ENCODE assay signal across 25 cellular contexts in genomic region chr18:7676253-7676873, GRCh38.
"Had no signal": no experiment of that assay in that cellular context is flagged by ENCODE, and none has a peak within 500 bp of the region (broad histone marks: within the 10 kb centered on the region; RNA-seq: fewer than 3 reads in every experiment).

No MANE protein-coding gene starts in this region.

- H3K9ac ChIP-seq: parathyroid adenoma had no signal

- H3K36me3 Mint-ChIP-seq: activated naive CD8-positive, alpha-beta T cell treated with anti-CD3 and anti-CD28 coated beads, Interleukin-2, amount 10 ng/mL, durations not matched to agents 7 days and 5 days; natural killer cell had no signal

- H3K27ac Mint-ChIP-seq: activated CD4-positive, alpha-beta T cell treated with anti-CD3 and anti-CD28 coated beads, Interleukin-2, amount 10 ng/mL, durations not matched to agents 7 days and 5 days; activated CD8-positive, alpha-beta T cell treated with anti-CD3 and anti-CD28 coated beads, Interleukin-2, amount 10 ng/mL, durations not matched to agents 7 days and 5 days; activated naive CD8-positive, alpha-beta T cell treated with anti-CD3 and anti-CD28 coated beads, Interleukin-2, amount 10 ng/mL, durations not matched to agents 7 days and 5 days; activated T-cell treated with anti-CD3 and anti-CD28 coated beads, Interleukin-2, amount 50 U/mL, for 24 hours; activated T-helper 2 cell treated with anti-CD3 and anti-CD28 coated beads, Interferon-gamma antibody, Interleukin-2, Interleukin-4, amounts not matched to agents 10 μg/mL and 5 μg/mL and 100 μg/mL, durations not matched to agents 14 hours and 24 hours and 36 hours; endodermal cell; natural killer cell had no signal

- H3K27me3 Mint-ChIP-seq: activated CD4-positive, alpha-beta T cell treated with anti-CD3 and anti-CD28 coated beads, Interleukin-2, amount 10 ng/mL, durations not matched to agents 7 days and 5 days; activated naive CD8-positive, alpha-beta T cell treated with anti-CD3 and anti-CD28 coated beads, Interleukin-2, amount 10 ng/mL, durations not matched to agents 7 days and 5 days; activated T-cell treated with anti-CD3 and anti-CD28 coated beads, Interleukin-2, amount 50 U/mL, for 24 hours had no signal

- H3K4me1 Mint-ChIP-seq: activated CD4-positive, alpha-beta T cell treated with anti-CD3 and anti-CD28 coated beads, Interleukin-2, amount 10 ng/mL, durations not matched to agents 7 days and 5 days; activated naive CD8-positive, alpha-beta T cell treated with anti-CD3 and anti-CD28 coated beads, Interleukin-2, amount 10 ng/mL, durations not matched to agents 7 days and 5 days; natural killer cell had no signal

- H3K4me3 Mint-ChIP-seq: activated CD4-positive, alpha-beta T cell treated with anti-CD3 and anti-CD28 coated beads, Interleukin-2, amount 10 ng/mL, durations not matched to agents 7 days and 5 days; activated CD8-positive, alpha-beta T cell treated with anti-CD3 and anti-CD28 coated beads, Interleukin-2, amount 10 ng/mL, durations not matched to agents 7 days and 5 days; activated naive CD8-positive, alpha-beta T cell treated with anti-CD3 and anti-CD28 coated beads, Interleukin-2, amount 10 ng/mL, durations not matched to agents 7 days and 5 days; activated T-cell treated with anti-CD3 and anti-CD28 coated beads, Interleukin-2, amount 50 U/mL, for 24 hours; endodermal cell; natural killer cell had no signal

- H3K27me3 ChIP-seq: body of pancreas, colonic mucosa, foreskin keratinocyte, neutrophil, tibial artery, uterus had no signal

- H3K27ac ChIP-seq: body of pancreas, colonic mucosa, epithelial cell of prostate, foreskin keratinocyte, neutrophil, parathyroid adenoma, tibial artery, uterus had no signal

- H3K4me3 ChIP-seq: body of pancreas, colonic mucosa, tibial artery, uterus had no signal

- H3K9me3 ChIP-seq: body of pancreas, colonic mucosa, neutrophil, tibial artery, uterus had no signal

- H3K4me1 ChIP-seq: colonic mucosa, foreskin keratinocyte, uterus had no signal

- H3K9me3 Mint-ChIP-seq: activated CD4-positive, alpha-beta T cell treated with anti-CD3 and anti-CD28 coated beads, Interleukin-2, amount 10 ng/mL, durations not matched to agents 7 days and 5 days; activated naive CD8-positive, alpha-beta T cell treated with anti-CD3 and anti-CD28 coated beads, Interleukin-2, amount 10 ng/mL, durations not matched to agents 7 days and 5 days; activated T-cell treated with anti-CD3 and anti-CD28 coated beads, Interleukin-2, amount 50 U/mL, for 24 hours; activated T-helper 2 cell treated with anti-CD3 and anti-CD28 coated beads, Interferon-gamma antibody, Interleukin-2, Interleukin-4, amounts not matched to agents 10 μg/mL and 5 μg/mL and 100 μg/mL, durations not matched to agents 14 hours and 24 hours and 36 hours; endodermal cell had no signal

- H3K79me2 ChIP-seq: parathyroid adenoma had no signal

- DNase-seq: activated CD4-positive, alpha-beta T cell treated with anti-CD3 and anti-CD28 coated beads, Interleukin-2, amount 10 ng/mL, durations not matched to agents 7 days and 5 days; activated CD8-positive, alpha-beta T cell treated with anti-CD3 and anti-CD28 coated beads, Interleukin-2, amount 10 ng/mL, durations not matched to agents 7 days and 5 days; activated naive CD4-positive, alpha-beta T cell treated with Interleukin-2 at 50 U/mL for 16 hours; activated naive CD8-positive, alpha-beta T cell treated with anti-CD3 and anti-CD28 coated beads, Interleukin-2, amount 10 ng/mL, durations not matched to agents 7 days and 5 days; activated T-cell treated with anti-CD3 and anti-CD28 coated beads, Interleukin-2, amount 50 U/mL, for 24 hours; amygdala; caudate nucleus; colonic mucosa; endodermal cell; foreskin keratinocyte; head of caudate nucleus; kidney glomerular epithelial cell; mesendoderm; natural killer cell; stimulated activated CD4-positive, alpha-beta T cell treated with anti-CD3 and anti-CD28 coated beads, Interleukin-2, amount 100 ng/mL, for 24 hours; stimulated activated naive CD8-positive, alpha-beta T cell treated with anti-CD3 and anti-CD28 coated beads, Interleukin-15, Interleukin-2, amounts not matched to agents 100 U/mL and 50 U/mL, for 24 hours; substantia nigra; T1000; tibial artery; uterus had no signal

- ATAC-seq: activated CD8-positive, alpha-beta T cell treated with anti-CD3 and anti-CD28 coated beads, Interleukin-2, amount 10 ng/mL, durations not matched to agents 7 days and 5 days; body of pancreas; foreskin keratinocyte; natural killer cell; stimulated activated naive CD8-positive, alpha-beta T cell treated with anti-CD3 and anti-CD28 coated beads, Interleukin-15, Interleukin-2, amounts not matched to agents 100 U/mL and 50 U/mL, for 24 hours had no signal

- H3K36me3 ChIP-seq: colonic mucosa, neutrophil, tibial artery, uterus had no signal

- H2AFZ ChIP-seq: parathyroid adenoma had no signal
